ENCODE assay signal across 1 cellular context in genomic region chr3:61789861-61790260, GRCh38.
TF ChIP-seq lines count a peak whose summit lies in the region.

No MANE protein-coding gene starts in this region.

TF ChIP-seq in GM12878, 131 proteins besides CTCF, POLR2A, EP300 and RAD21 (continued from another document):
- no peak for TF ChIP-seq ZBTB33 (IDR thresholded peaks at IDR 0.05)
- TF ChIP-seq ZNF687 (IDR thresholded peaks at IDR 0.05), result no peak
